In the genomic region with DNA sequence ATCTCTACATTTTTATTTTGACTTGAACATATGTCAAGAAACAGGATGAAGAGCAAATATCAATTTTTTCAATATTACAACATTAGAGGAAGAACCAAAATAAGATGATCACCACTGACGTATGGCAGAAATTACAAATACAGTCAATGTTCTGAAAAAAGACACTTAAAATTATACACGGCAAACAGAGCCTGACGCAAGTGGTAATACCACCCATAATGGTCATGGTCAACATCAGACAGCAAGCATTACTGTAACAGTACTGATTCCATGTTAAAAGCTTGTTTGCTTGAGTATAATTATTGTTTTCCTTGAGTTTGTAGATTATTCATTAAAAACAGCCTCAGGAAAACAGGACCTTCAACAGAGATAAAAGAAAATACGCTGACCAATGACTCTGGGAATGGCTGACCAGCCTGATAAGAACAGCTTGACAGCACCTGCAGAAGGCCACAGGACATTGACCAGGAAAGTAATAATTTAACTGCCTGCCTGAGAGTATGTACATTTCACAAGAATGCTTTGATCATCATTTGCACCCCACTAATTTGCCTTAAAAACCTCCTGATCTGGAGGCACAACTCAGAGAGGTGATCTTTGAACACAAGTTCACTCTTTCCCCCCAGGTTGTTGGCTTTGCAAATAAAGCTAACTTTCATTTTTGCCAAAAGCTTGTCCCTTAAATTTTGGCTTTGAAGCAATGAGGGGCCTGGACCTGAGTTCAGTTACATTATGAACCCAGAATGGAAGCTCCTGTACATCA, we compare ENCODE assay signal across 1 cellular context.
TF ChIP-seq lines count a peak whose summit lies in the region.

No MANE protein-coding gene starts in this region.

TF ChIP-seq in HepG2, 621 proteins besides CTCF, POLR2A, EP300 and RAD21 (continued from another document and continues in another):
- TF ChIP-seq NBN (conservative IDR thresholded peaks at IDR 0.05) (no peak), FOXO1 (CRISPR knock-in tag; IDR thresholded peaks at IDR 0.05) (peak; percentile 91; the same call in 1 of the 2 replicates), MAF1 (CRISPR knock-in tag; IDR thresholded peaks at IDR 0.05; ENCODE audit: borderline replicate concordance) (no peak), GATAD2A (CRISPR knock-in tag; IDR thresholded peaks at IDR 0.05) (peak; percentile 90), YEATS2 (CRISPR knock-in tag; IDR thresholded peaks at IDR 0.05; ENCODE audit: borderline replicate concordance) (no peak; the same call in 1 of the 2 replicates), CREM (IDR thresholded peaks at IDR 0.05) (peak; percentile 97), CREM (CRISPR knock-in tag; IDR thresholded peaks at IDR 0.05) (no peak), AHR (CRISPR knock-in tag; IDR thresholded peaks at IDR 0.05) (no peak), SMAD9 (CRISPR knock-in tag; IDR thresholded peaks at IDR 0.05) (no peak), REL (CRISPR knock-in tag; conservative IDR thresholded peaks at IDR 0.05) (no peak), NPAS2 (CRISPR knock-in tag; IDR thresholded peaks at IDR 0.05; ENCODE audit: borderline replicate concordance) (no peak), SUZ12 (IDR thresholded peaks at IDR 0.05; ENCODE audit: low read depth, low read length) (no peak), ZFP90 (CRISPR knock-in tag; IDR thresholded peaks at IDR 0.05; ENCODE audit: borderline replicate concordance) (no peak), RBFOX2 (IDR thresholded peaks at IDR 0.05; ENCODE audit: low read depth, low read length) (no peak), ZNF563 (CRISPR knock-in tag; IDR thresholded peaks at IDR 0.05) (no peak), BCL6 (CRISPR knock-in tag; IDR thresholded peaks at IDR 0.05) (peak; percentile 84), PRMT3 (CRISPR knock-in tag; IDR thresholded peaks at IDR 0.05; ENCODE audit: borderline replicate concordance, low read depth) (no peak), TOE1 (CRISPR knock-in tag; IDR thresholded peaks at IDR 0.05) (peak; percentile 30; the same call in 1 of the 2 replicates), ZNF747 (CRISPR knock-in tag; IDR thresholded peaks at IDR 0.05; ENCODE audit: borderline replicate concordance) (0 out of 2 replicates have a peak, but pooled peaks have one; percentile 25), ZNF782 (CRISPR knock-in tag; IDR thresholded peaks at IDR 0.05; ENCODE audit: borderline replicate concordance) (peak; percentile 24; the same call in 1 of the 2 replicates), ELF1 (CRISPR knock-in tag; IDR thresholded peaks at IDR 0.05) (0 out of 2 replicates have a peak, but pooled peaks have one; percentile 33), MEIS2 (CRISPR knock-in tag; IDR thresholded peaks at IDR 0.05) (peak; percentile 87), RBAK (CRISPR knock-in tag; IDR thresholded peaks at IDR 0.05) (no peak), ZNF788 (CRISPR knock-in tag; IDR thresholded peaks at IDR 0.05; ENCODE audit: borderline replicate concordance) (no peak; the same call in 1 of the 2 replicates), PLRG1 (conservative IDR thresholded peaks at IDR 0.05) (no peak), WIZ (CRISPR knock-in tag; IDR thresholded peaks at IDR 0.05) (no peak), SALL1 (CRISPR knock-in tag; IDR thresholded peaks at IDR 0.05) (peak; percentile 96), ZNF776 (CRISPR knock-in tag; IDR thresholded peaks at IDR 0.05) (no peak), ZNF317 (CRISPR knock-in tag; IDR thresholded peaks at IDR 0.05) (peak; percentile 53; the same call in 1 of the 2 replicates), ZFYVE20 (CRISPR knock-in tag; IDR thresholded peaks at IDR 0.05; ENCODE audit: borderline replicate concordance, low read depth) (no peak), ARNT2 (CRISPR knock-in tag; IDR thresholded peaks at IDR 0.05; ENCODE audit: low read depth) (0 out of 2 replicates have a peak, but pooled peaks have one; percentile 54), HNRNPUL1 (IDR thresholded peaks at IDR 0.05; ENCODE audit: low read depth, low read length) (no peak), ZNF496 (CRISPR knock-in tag; IDR thresholded peaks at IDR 0.05; ENCODE audit: insufficient replicate concordance) (no peak), ETV6 (CRISPR knock-in tag; conservative IDR thresholded peaks at IDR 0.05) (no peak), ZNF546 (CRISPR knock-in tag; conservative IDR thresholded peaks at IDR 0.05) (0 out of 2 replicates have a peak, but pooled peaks have one; percentile 31), ATM (IDR thresholded peaks at IDR 0.05; ENCODE audit: borderline replicate concordance) (no peak), SOX6 (IDR thresholded peaks at IDR 0.05) (no peak), SOX6 (CRISPR knock-in tag; IDR thresholded peaks at IDR 0.05) (peak; percentile 97), JUNB (CRISPR knock-in tag; IDR thresholded peaks at IDR 0.05; ENCODE audit: borderline replicate concordance) (no peak), ZNF367 (CRISPR knock-in tag; IDR thresholded peaks at IDR 0.05; ENCODE audit: borderline replicate concordance) (no peak), RELA (CRISPR knock-in tag; IDR thresholded peaks at IDR 0.05) (no peak), ZBTB42 (CRISPR knock-in tag; IDR thresholded peaks at IDR 0.05) (no peak)
- TF ChIP-seq, protein P1, sequence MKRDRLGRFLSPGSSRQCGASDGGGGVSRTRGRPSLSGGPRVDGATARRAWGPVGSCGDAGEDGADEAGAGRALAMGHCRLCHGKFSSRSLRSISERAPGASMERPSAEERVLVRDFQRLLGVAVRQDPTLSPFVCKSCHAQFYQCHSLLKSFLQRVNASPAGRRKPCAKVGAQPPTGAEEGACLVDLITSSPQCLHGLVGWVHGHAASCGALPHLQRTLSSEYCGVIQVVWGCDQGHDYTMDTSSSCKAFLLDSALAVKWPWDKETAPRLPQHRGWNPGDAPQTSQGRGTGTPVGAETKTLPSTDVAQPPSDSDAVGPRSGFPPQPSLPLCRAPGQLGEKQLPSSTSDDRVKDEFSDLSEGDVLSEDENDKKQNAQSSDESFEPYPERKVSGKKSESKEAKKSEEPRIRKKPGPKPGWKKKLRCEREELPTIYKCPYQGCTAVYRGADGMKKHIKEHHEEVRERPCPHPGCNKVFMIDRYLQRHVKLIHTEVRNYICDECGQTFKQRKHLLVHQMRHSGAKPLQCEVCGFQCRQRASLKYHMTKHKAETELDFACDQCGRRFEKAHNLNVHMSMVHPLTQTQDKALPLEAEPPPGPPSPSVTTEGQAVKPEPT (CRISPR knock-in tag; IDR thresholded peaks at IDR 0.05; ENCODE audit: low read depth) = no peak
- TF ChIP-seq, protein P2, sequence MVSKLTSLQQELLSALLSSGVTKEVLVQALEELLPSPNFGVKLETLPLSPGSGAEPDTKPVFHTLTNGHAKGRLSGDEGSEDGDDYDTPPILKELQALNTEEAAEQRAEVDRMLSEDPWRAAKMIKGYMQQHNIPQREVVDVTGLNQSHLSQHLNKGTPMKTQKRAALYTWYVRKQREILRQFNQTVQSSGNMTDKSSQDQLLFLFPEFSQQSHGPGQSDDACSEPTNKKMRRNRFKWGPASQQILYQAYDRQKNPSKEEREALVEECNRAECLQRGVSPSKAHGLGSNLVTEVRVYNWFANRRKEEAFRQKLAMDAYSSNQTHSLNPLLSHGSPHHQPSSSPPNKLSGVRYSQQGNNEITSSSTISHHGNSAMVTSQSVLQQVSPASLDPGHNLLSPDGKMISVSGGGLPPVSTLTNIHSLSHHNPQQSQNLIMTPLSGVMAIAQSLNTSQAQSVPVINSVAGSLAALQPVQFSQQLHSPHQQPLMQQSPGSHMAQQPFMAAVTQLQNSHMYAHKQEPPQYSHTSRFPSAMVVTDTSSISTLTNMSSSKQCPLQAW (CRISPR knock-in tag; IDR thresholded peaks at IDR 0.05) = peak; percentile 92; the same call in 1 of the 2 replicates
- TF ChIP-seq, protein P3, sequence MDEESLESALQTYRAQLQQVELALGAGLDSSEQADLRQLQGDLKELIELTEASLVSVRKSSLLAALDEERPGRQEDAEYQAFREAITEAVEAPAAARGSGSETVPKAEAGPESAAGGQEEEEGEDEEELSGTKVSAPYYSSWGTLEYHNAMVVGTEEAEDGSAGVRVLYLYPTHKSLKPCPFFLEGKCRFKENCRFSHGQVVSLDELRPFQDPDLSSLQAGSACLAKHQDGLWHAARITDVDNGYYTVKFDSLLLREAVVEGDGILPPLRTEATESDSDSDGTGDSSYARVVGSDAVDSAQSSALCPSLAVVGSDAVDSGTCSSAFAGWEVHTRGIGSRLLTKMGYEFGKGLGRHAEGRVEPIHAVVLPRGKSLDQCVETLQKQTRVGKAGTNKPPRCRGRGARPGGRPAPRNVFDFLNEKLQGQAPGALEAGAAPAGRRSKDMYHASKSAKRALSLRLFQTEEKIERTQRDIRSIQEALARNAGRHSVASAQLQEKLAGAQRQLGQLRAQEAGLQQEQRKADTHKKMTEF (CRISPR knock-in tag; IDR thresholded peaks at IDR 0.05) = peak; percentile 93
- TF ChIP-seq, protein P4, sequence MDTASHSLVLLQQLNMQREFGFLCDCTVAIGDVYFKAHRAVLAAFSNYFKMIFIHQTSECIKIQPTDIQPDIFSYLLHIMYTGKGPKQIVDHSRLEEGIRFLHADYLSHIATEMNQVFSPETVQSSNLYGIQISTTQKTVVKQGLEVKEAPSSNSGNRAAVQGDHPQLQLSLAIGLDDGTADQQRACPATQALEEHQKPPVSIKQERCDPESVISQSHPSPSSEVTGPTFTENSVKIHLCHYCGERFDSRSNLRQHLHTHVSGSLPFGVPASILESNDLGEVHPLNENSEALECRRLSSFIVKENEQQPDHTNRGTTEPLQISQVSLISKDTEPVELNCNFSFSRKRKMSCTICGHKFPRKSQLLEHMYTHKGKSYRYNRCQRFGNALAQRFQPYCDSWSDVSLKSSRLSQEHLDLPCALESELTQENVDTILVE (CRISPR knock-in tag; IDR thresholded peaks at IDR 0.05) = peak; percentile 70; the same call in 1 of the 2 replicates
- TF ChIP-seq, protein P5, sequence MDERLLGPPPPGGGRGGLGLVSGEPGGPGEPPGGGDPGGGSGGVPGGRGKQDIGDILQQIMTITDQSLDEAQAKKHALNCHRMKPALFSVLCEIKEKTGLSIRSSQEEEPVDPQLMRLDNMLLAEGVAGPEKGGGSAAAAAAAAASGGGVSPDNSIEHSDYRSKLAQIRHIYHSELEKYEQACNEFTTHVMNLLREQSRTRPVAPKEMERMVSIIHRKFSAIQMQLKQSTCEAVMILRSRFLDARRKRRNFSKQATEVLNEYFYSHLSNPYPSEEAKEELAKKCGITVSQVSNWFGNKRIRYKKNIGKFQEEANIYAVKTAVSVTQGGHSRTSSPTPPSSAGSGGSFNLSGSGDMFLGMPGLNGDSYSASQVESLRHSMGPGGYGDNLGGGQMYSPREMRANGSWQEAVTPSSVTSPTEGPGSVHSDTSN (CRISPR knock-in tag; IDR thresholded peaks at IDR 0.05) = peak; percentile 46
- TF ChIP-seq, protein P6, sequence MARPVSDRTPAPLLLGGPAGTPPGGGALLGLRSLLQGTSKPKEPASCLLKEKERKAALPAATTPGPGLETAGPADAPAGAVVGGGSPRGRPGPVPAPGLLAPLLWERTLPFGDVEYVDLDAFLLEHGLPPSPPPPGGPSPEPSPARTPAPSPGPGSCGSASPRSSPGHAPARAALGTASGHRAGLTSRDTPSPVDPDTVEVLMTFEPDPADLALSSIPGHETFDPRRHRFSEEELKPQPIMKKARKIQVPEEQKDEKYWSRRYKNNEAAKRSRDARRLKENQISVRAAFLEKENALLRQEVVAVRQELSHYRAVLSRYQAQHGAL (CRISPR knock-in tag; IDR thresholded peaks at IDR 0.05; ENCODE audit: not compliant biosample characterization) = no peak
- TF ChIP-seq, protein P7, sequence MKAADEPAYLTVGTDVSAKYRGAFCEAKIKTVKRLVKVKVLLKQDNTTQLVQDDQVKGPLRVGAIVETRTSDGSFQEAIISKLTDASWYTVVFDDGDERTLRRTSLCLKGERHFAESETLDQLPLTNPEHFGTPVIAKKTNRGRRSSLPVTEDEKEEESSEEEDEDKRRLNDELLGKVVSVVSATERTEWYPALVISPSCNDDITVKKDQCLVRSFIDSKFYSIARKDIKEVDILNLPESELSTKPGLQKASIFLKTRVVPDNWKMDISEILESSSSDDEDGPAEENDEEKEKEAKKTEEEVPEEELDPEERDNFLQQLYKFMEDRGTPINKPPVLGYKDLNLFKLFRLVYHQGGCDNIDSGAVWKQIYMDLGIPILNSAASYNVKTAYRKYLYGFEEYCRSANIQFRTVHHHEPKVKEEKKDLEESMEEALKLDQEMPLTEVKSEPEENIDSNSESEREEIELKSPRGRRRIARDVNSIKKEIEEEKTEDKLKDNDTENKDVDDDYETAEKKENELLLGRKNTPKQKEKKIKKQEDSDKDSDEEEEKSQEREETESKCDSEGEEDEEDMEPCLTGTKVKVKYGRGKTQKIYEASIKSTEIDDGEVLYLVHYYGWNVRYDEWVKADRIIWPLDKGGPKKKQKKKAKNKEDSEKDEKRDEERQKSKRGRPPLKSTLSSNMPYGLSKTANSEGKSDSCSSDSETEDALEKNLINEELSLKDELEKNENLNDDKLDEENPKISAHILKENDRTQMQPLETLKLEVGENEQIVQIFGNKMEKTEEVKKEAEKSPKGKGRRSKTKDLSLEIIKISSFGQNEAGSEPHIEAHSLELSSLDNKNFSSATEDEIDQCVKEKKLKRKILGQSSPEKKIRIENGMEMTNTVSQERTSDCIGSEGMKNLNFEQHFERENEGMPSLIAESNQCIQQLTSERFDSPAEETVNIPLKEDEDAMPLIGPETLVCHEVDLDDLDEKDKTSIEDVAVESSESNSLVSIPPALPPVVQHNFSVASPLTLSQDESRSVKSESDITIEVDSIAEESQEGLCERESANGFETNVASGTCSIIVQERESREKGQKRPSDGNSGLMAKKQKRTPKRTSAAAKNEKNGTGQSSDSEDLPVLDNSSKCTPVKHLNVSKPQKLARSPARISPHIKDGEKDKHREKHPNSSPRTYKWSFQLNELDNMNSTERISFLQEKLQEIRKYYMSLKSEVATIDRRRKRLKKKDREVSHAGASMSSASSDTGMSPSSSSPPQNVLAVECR (CRISPR knock-in tag; IDR thresholded peaks at IDR 0.05; ENCODE audit: borderline replicate concordance) = no peak; the same call in 1 of the 2 replicates
- TF ChIP-seq, protein P8, sequence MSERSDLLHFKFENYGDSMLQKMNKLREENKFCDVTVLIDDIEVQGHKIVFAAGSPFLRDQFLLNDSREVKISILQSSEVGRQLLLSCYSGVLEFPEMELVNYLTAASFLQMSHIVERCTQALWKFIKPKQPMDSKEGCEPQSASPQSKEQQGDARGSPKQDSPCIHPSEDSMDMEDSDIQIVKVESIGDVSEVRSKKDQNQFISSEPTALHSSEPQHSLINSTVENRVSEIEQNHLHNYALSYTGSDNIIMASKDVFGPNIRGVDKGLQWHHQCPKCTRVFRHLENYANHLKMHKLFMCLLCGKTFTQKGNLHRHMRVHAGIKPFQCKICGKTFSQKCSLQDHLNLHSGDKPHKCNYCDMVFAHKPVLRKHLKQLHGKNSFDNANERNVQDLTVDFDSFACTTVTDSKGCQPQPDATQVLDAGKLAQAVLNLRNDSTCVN (CRISPR knock-in tag; IDR thresholded peaks at IDR 0.05; ENCODE audit: borderline replicate concordance) = no peak
- TF ChIP-seq, protein P9, sequence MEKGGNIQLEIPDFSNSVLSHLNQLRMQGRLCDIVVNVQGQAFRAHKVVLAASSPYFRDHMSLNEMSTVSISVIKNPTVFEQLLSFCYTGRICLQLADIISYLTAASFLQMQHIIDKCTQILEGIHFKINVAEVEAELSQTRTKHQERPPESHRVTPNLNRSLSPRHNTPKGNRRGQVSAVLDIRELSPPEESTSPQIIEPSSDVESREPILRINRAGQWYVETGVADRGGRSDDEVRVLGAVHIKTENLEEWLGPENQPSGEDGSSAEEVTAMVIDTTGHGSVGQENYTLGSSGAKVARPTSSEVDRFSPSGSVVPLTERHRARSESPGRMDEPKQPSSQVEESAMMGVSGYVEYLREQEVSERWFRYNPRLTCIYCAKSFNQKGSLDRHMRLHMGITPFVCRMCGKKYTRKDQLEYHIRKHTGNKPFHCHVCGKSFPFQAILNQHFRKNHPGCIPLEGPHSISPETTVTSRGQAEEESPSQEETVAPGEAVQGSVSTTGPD (CRISPR knock-in tag; IDR thresholded peaks at IDR 0.05) = peak; percentile 86
